Comparison of ENCODE assay signal across 19 cellular contexts in genomic region chr18:32618501-32618985, GRCh38.
DNase-seq lines count a peak whose midpoint lies in the region; ATAC-seq and TF ChIP-seq lines count a peak whose summit lies in the region.
"Had no signal": no experiment of that assay in that cellular context is flagged by ENCODE, and none has a peak within 500 bp of the region (broad histone marks: within the 10 kb centered on the region; RNA-seq: fewer than 3 reads in every experiment).

No MANE protein-coding gene starts in this region.

- no peak overlapping the region for H3K4me2 ChIP-seq in GM23338

- no peak overlapping the region for H3K27ac ChIP-seq in GM23338 (ENCODE audit: low read depth)

- no peaks in the 10 kb centered on the region for H3K9me3 Mint-ChIP-seq in GM23338
- H3K9me3 Mint-ChIP-seq in nephron = peaks cover 4% of the 10 kb centered on the region
- H3K9me3 Mint-ChIP-seq: CD4-positive, alpha-beta T cell had no signal

- H3F3A ChIP-seq in GM23338 (replicated peaks; ENCODE audit: low read depth) = no peaks in the 10 kb centered on the region

- H3K27me3 Mint-ChIP-seq in GM23338 (ENCODE audit: insufficient read depth, low read depth, poor library complexity) (peaks cover 4% of the 10 kb centered on the region), nephron (ENCODE audit: low read depth) (peaks cover 6% of the 10 kb centered on the region)

- TF ChIP-seq CTCF in GM23338 (conservative IDR thresholded peaks at IDR 0.05; ENCODE audit: low read depth in 2 of 2) (no peak), nephron (IDR thresholded peaks at IDR 0.05; ENCODE audit: unreplicated experiment in 3 of 3) (no peak)

- H3K27me3 ChIP-seq in GM23338 (ENCODE audit: insufficient read depth) = no peaks in the 10 kb centered on the region
- H3K27me3 ChIP-seq: BE2C had no signal

- H3K36me3 ChIP-seq in GM23338 (ENCODE audit: insufficient read depth) = no peaks in the 10 kb centered on the region
- H3K36me3 ChIP-seq: BE2C, HAP-1 had no signal

- H3K9me2 ChIP-seq in GM23338 (ENCODE audit: insufficient read depth) = 0 out of 2 replicates have a peak, but pooled peaks cover 14% of the 10 kb centered on the region

- H3K4me3 ChIP-seq in GM23338 = no peak overlapping the region
- H3K4me3 ChIP-seq: GM12878, HAP-1 had no signal

- peaks cover 10% of the 10 kb centered on the region for H3K4me1 ChIP-seq in GM23338 (ENCODE audit: insufficient read depth)
- H3K4me1 ChIP-seq: BE2C, Caco-2, HAP-1 had no signal

- H3K27ac Mint-ChIP-seq in GM23338 = peak overlapping the region; percentile 45
- peak overlapping the region in 2 of 3 experiments; percentile 72 to 98 for H3K27ac Mint-ChIP-seq in nephron
- H3K27ac Mint-ChIP-seq: CD4-positive, alpha-beta T cell; IgD-negative memory B cell had no signal

- ATAC-seq in GM23338 (no peak), HG03095 (IDR thresholded peaks at IDR 0.05; ENCODE audit: unreplicated experiment) (no peak), HG03175 (IDR thresholded peaks at IDR 0.05; ENCODE audit: unreplicated experiment) (no peak)
- ATAC-seq: GM12878 had no signal

- H3K4me1 Mint-ChIP-seq in GM23338 = peaks cover 7% of the 10 kb centered on the region; the same call in 2 of the 3 replicates
- H3K4me1 Mint-ChIP-seq in nephron = no peaks in the 10 kb centered on the region
- H3K4me1 Mint-ChIP-seq: IgD-negative memory B cell had no signal

- H3K4me3 Mint-ChIP-seq in GM23338 (no peak overlapping the region), nephron (no peak overlapping the region)
- H3K4me3 Mint-ChIP-seq: CD4-positive, alpha-beta T cell; IgD-negative memory B cell had no signal

- DNase-seq in GM23338 (ENCODE audit: low spot score) (peak; percentile 10), astrocyte of the hippocampus (ENCODE audit: low read depth, low spot score) (peak; percentile 33), kidney glomerular epithelial cell (lab: John Stamatoyannopoulos, UW) (peak; percentile 74)
- DNase-seq in activated naive CD4-positive, alpha-beta T cell treated with Interleukin-2 at 50 U/mL for 16 hours = no peak
- DNase-seq: ACHN; BE2C; C1 segment of cervical spinal cord; Caco-2; CD4-positive, alpha-beta T cell; DMS153; DND-41; EL; KBM-7 had no signal

- no peaks in the 10 kb centered on the region for H4K20me1 ChIP-seq in GM23338 (replicated peaks; ENCODE audit: insufficient read depth)

- H3K36me3 Mint-ChIP-seq in GM23338 (ENCODE audit: low read depth) = no peaks in the 10 kb centered on the region
- no peaks in the 10 kb centered on the region for H3K36me3 Mint-ChIP-seq in nephron (ENCODE audit: low read depth)
- H3K36me3 Mint-ChIP-seq: IgD-negative memory B cell had no signal

- H3K79me2 ChIP-seq in GM23338 (replicated peaks; ENCODE audit: insufficient read depth) = no peaks in the 10 kb centered on the region

- peak overlapping the region; percentile 30 for H2AFZ ChIP-seq in GM23338

TF ChIP-seq in GM23338, 12 proteins besides CTCF, POLR2A, EP300 and RAD21 (continues in another document):
- TF ChIP-seq ZNF331 (CRISPR knock-in tag; IDR thresholded peaks at IDR 0.05; ENCODE audit: low read depth) (no peak), EZH2 (IDR thresholded peaks at IDR 0.05; ENCODE audit: low read depth, unreplicated experiment) (no peak), ETS1 (IDR thresholded peaks at IDR 0.05) (no peak), CREB1 (CRISPR knock-in tag; IDR thresholded peaks at IDR 0.05; ENCODE audit: low read depth) (no peak), EZH2phosphoT487 (IDR thresholded peaks at IDR 0.05; ENCODE audit: unreplicated experiment) (no peak), REST (IDR thresholded peaks at IDR 0.05; ENCODE audit: unreplicated experiment) (no peak), ZNF114 (CRISPR knock-in tag; IDR thresholded peaks at IDR 0.05) (no peak), POLR2AphosphoS5 (IDR thresholded peaks at IDR 0.05; ENCODE audit: low read depth) (no peak)
